ENCODE assay signal across 8 cellular contexts in genomic region chr17:42194133-42194899, GRCh38. TPM values are rescaled to one million over a fixed set of nuclear protein-coding genes. Genes with fewer than 3 reads are reported as not detected.
DNase-seq lines count a peak whose midpoint lies in the region; ATAC-seq and TF ChIP-seq lines count a peak whose summit lies in the region.

Gene GHDC (minus strand): TSS chr17:42194494. CDS start chr17:42193581, 913 bp downstream.

- H3K4me1 ChIP-seq in Loucy (ENCODE audit: insufficient read depth, low read length, poor library complexity, severe bottlenecking): peaks cover 12% of the 10 kb centered on the region
- H3K4me1 ChIP-seq in SJCRH30: peaks cover 5% of the 10 kb centered on the region

- H3K27me3 ChIP-seq in Loucy (ENCODE audit: insufficient read depth, low read length, poor library complexity, severe bottlenecking) (no peaks in the 10 kb centered on the region), SJCRH30 (no peaks in the 10 kb centered on the region)

- no peaks in the 10 kb centered on the region for H3F3A ChIP-seq in Loucy (ENCODE audit: low read depth)

- TF ChIP-seq CTCF in Loucy (conservative IDR thresholded peaks at IDR 0.05; ENCODE audit: low read length): no peak

- no peaks in the 10 kb centered on the region for H3K9me3 ChIP-seq in Loucy (ENCODE audit: insufficient read depth, low read depth, low read length)
- no peaks in the 10 kb centered on the region for H3K9me3 ChIP-seq in SJCRH30 (replicated peaks)

- peak within 1 kb of the TSS; percentile 94 for H2AFZ ChIP-seq in Loucy (ENCODE audit: low read length)

- peak within 1 kb of the TSS; percentile 80 for H3K9ac ChIP-seq in Loucy (ENCODE audit: low read depth, low read length, poor library complexity, severe bottlenecking)

- peak within 1 kb of the TSS; percentile 95 for H3K4me3 ChIP-seq in Loucy (ENCODE audit: low read length, poor library complexity, severe bottlenecking)
- H3K4me3 ChIP-seq in SJCRH30: peak within 1 kb of the TSS; percentile 72

- no peaks in the 10 kb centered on the region for H3K9me2 ChIP-seq in Loucy (replicated peaks; ENCODE audit: low read depth, low read length)

- DNase-seq in DMS79 (lab: John Stamatoyannopoulos, UW) (peak; percentile 70), SJCRH30 (peak; percentile 84 to 91), germinal center (ENCODE audit: low spot score) (peak; percentile 84), occipital lobe (lab: John Stamatoyannopoulos, UW) (peak; percentile 80), superior temporal gyrus (ENCODE audit: extremely low spot score) (peak; percentile 92)
- peak; percentile 83 for DNase-seq in activated naive CD4-positive, alpha-beta T cell treated with Interleukin-2 at 50 U/mL for 16 hours

- H3K27ac ChIP-seq in SJCRH30: peak within 1 kb of the TSS; percentile 34

- H3K36me3 ChIP-seq in Loucy (ENCODE audit: insufficient read depth, low read length): no peaks in the 10 kb centered on the region
- no peaks in the 10 kb centered on the region for H3K36me3 ChIP-seq in SJCRH30

- H4K20me1 ChIP-seq in Loucy (ENCODE audit: insufficient read depth, low read length, poor library complexity, severe bottlenecking): no peaks in the 10 kb centered on the region

- H3K4me2 ChIP-seq in Loucy (ENCODE audit: low read depth, low read length, poor library complexity, severe bottlenecking): peak within 1 kb of the TSS; percentile 91

- peaks cover 10% of the 10 kb centered on the region; the same call in 1 of the 2 replicates for H3K79me2 ChIP-seq in Loucy (ENCODE audit: insufficient read depth, low read length)

- ATAC-seq in GM21737 (IDR thresholded peaks at IDR 0.05; ENCODE audit: unreplicated experiment): peak; percentile 80

RNA-seq across cellular contexts. Expression of gene GHDC, which starts in this region (rescaled TPM):
- 6.7 and 9.9 TPM in 2 replicates for total RNA-seq in SJCRH30 (2014; rRNA removed; shearing (Covaris generic))
- 5.5 TPM for total RNA-seq in occipital lobe

Comparison
In these comparisons a context has a peak if more than half of its experiments do, and no peak if none do; other contexts are left out.
1. Peak in every context shown above with its lines: DNase-seq, ATAC-seq, H3K4me3 ChIP-seq and H3K27ac ChIP-seq.